18 cellular contexts compared by ENCODE assay signal in genomic region chrX:13419276-13419675, GRCh38.
DNase-seq lines count a peak whose midpoint lies in the region; ATAC-seq, FAIRE-seq and TF ChIP-seq lines count a peak whose summit lies in the region.
"Had no signal": no experiment of that assay in that cellular context is flagged by ENCODE, and none has a peak within 500 bp of the region (broad histone marks: within the 10 kb centered on the region; RNA-seq: fewer than 3 reads in every experiment).

No MANE protein-coding gene starts in this region.

- peak overlapping the region; percentile 80 for H2AFZ ChIP-seq in GM23248
- peak overlapping the region; percentile 31 for H2AFZ ChIP-seq in keratinocyte (ENCODE audit: control insufficient read depth, low read length)

- no peak for ATAC-seq in CD4-positive, alpha-beta T cell (ENCODE audit: poor library complexity)
- ATAC-seq: gastroesophageal sphincter, upper lobe of right lung had no signal

- H3K9ac ChIP-seq in GM23248, result no peak overlapping the region
- no peak overlapping the region for H3K9ac ChIP-seq in keratinocyte (ENCODE audit: control insufficient read depth, extremely low read depth, insufficient read depth, low read length)

- WGBS in GM23248 (ENCODE audit: low coverage in 1 of 2, low lambda C conversion rate in 2 of 2, missing lambda C conversion rate in 2 of 2), 2 experiments, result 88 to 90% methylated on average over 9 of the region's 9 CpGs
- WGBS in spleen, 5 donors, result 76 to 84% (median 79%) methylated on average over 9 of the region's 9 CpGs

- no peak for DNase-seq in GM23248
- no peak for DNase-seq in SJSA1 (ENCODE audit: low read depth in 1 of 2, low spot score in 2 of 2)
- no peak for DNase-seq in keratinocyte (ENCODE audit: low read depth, low spot score)
- no peak for DNase-seq in spleen
- no peak for DNase-seq in iPS-NIHi7 (ENCODE audit: extremely low spot score)
- no peak for DNase-seq in CD4-positive, alpha-beta T cell
- no peak for DNase-seq in NOMO-1 treated with DMSO at 0.1 percent for 48 hours (lab: John Stamatoyannopoulos, UW; ENCODE audit: unreplicated experiment)
- DNase-seq: activated CD4-positive, alpha-beta memory T cell treated with anti-CD3 and anti-CD28 coated beads for 36 hours; activated naive CD4-positive, alpha-beta T cell treated with Interleukin-2 at 50 U/mL for 16 hours; activated T-cell treated with anti-CD3 and anti-CD28 coated beads for 4 hours; NCI-H1417 treated with DMSO at 0.1 percent for 48 hours; NCI-H524 treated with DMSO at 0.1 percent for 48 hours; Right ventricle myocardium superior; upper lobe of right lung; WERI-Rb-1 had no signal

- no peaks in the 10 kb centered on the region for H3K79me2 ChIP-seq in GM23248 (ENCODE audit: insufficient read depth)
- H3K79me2 ChIP-seq in keratinocyte (ENCODE audit: control insufficient read depth, insufficient read depth, low read length), result no peaks in the 10 kb centered on the region

- peaks cover 10% of the 10 kb centered on the region; the same call in 1 of the 2 replicates for H3F3A ChIP-seq in GM23248 (ENCODE audit: insufficient read depth)

- no peaks in the 10 kb centered on the region for H3K9me1 ChIP-seq in keratinocyte (ENCODE audit: control insufficient read depth, extremely low read depth, insufficient read depth, low read length)

- no peaks in the 10 kb centered on the region for H3K36me3 Mint-ChIP-seq in CD4-positive, alpha-beta T cell (ENCODE audit: low read depth)
- H3K36me3 Mint-ChIP-seq: activated CD4-positive, alpha-beta memory T cell treated with anti-CD3 and anti-CD28 coated beads for 36 hours had no signal

- no peaks in the 10 kb centered on the region for H3K27me3 ChIP-seq in GM23248 (replicated peaks; ENCODE audit: insufficient read depth)
- no peaks in the 10 kb centered on the region for H3K27me3 ChIP-seq in SJSA1 (replicated peaks)
- H3K27me3 ChIP-seq in keratinocyte (ENCODE audit: control insufficient read depth, extremely low read depth, insufficient read depth, low read length), result no peaks in the 10 kb centered on the region
- H3K27me3 ChIP-seq in spleen (replicated peaks in 1 of 7), result peaks cover 0 to 5% (median 0%) of the 10 kb centered on the region in 7 donors
- no peaks in the 10 kb centered on the region for H3K27me3 ChIP-seq in CD4-positive, alpha-beta T cell (ENCODE audit: control insufficient read depth, insufficient read depth, low read length)
- H3K27me3 ChIP-seq: gastroesophageal sphincter, upper lobe of right lung had no signal

- no peak overlapping the region for H3K4me3 Mint-ChIP-seq in CD4-positive, alpha-beta T cell
- H3K4me3 Mint-ChIP-seq: activated CD4-positive, alpha-beta memory T cell treated with anti-CD3 and anti-CD28 coated beads for 36 hours; central memory CD8-positive, alpha-beta T cell; T-helper 1 cell treated with Interleukin-12 subunit alpha and Interleukin-12 subunit beta and Interleukin-4 antibody, amounts not matched to agents 30 μg/mL and 1 μg/mL, for 36 hours had no signal

- no peaks in the 10 kb centered on the region for H3K27me3 Mint-ChIP-seq in CD4-positive, alpha-beta T cell
- H3K27me3 Mint-ChIP-seq: activated CD4-positive, alpha-beta memory T cell treated with anti-CD3 and anti-CD28 coated beads for 36 hours; central memory CD8-positive, alpha-beta T cell had no signal

- H3K4me1 ChIP-seq in GM23248 (ENCODE audit: insufficient read depth) (peaks cover 17% of the 10 kb centered on the region), SJSA1 (replicated peaks) (peaks cover 17% of the 10 kb centered on the region), keratinocyte (ENCODE audit: control insufficient read depth, extremely low read depth, insufficient read depth, low read length) (peaks cover 26% of the 10 kb centered on the region), spleen (peaks cover 0 to 6% (median 0%) of the 10 kb centered on the region in 6 donors)
- H3K4me1 ChIP-seq: upper lobe of right lung had no signal

- H3K4me1 Mint-ChIP-seq in CD4-positive, alpha-beta T cell (ENCODE audit: low read depth), result no peaks in the 10 kb centered on the region
- H3K4me1 Mint-ChIP-seq: central memory CD8-positive, alpha-beta T cell had no signal

- H3K9me3 ChIP-seq in GM23248 (ENCODE audit: low read depth) (no peaks in the 10 kb centered on the region), SJSA1 (replicated peaks) (no peaks in the 10 kb centered on the region), keratinocyte (ENCODE audit: control insufficient read depth, low read depth, low read length) (no peaks in the 10 kb centered on the region), spleen (no peaks in the 10 kb centered on the region)
- no peaks in the 10 kb centered on the region for H3K9me3 ChIP-seq in CD4-positive, alpha-beta T cell (ENCODE audit: control insufficient read depth, low read length)
- H3K9me3 ChIP-seq: gastroesophageal sphincter, upper lobe of right lung had no signal

- H3K9me2 ChIP-seq in GM23248 (ENCODE audit: insufficient read depth), result no peaks in the 10 kb centered on the region

- TF ChIP-seq POLR2A in spleen (IDR thresholded peaks at IDR 0.05), result no peak

- H3K4me2 ChIP-seq in GM23248 (ENCODE audit: unreplicated experiment) (no peak overlapping the region), keratinocyte (ENCODE audit: control insufficient read depth, extremely low read depth, insufficient read depth, low read depth, low read length) (no peak overlapping the region)

- no peak overlapping the region for H3K4me3 ChIP-seq in GM23248
- H3K4me3 ChIP-seq in SJSA1, result no peak overlapping the region
- no peak overlapping the region for H3K4me3 ChIP-seq in keratinocyte (ENCODE audit: control insufficient read depth in 2 of 3, extremely low read depth in 1 of 3, insufficient read depth in 2 of 3, low read depth in 1 of 3, low read length in 3 of 3)
- peak overlapping the region in 1 of 8 donors; percentile 45 for H3K4me3 ChIP-seq in spleen
- H3K4me3 ChIP-seq: gastroesophageal sphincter, upper lobe of right lung had no signal

- CTCF ChIA-PET in CD4-positive, alpha-beta T cell (lab: Charles Lee), result no interaction called here

- intact Hi-C loops in spleen (cut with DNase I; ENCODE audit: low total_unique reads), result no loop called here
- intact Hi-C loops in CD4-positive, alpha-beta T cell (cut with DNase I, micrococcal nuclease), result no loop called here

- in situ Hi-C loops in GM23248 (cut with MboI), result no loop called here

- peak overlapping the region; percentile 69 for H3K27ac ChIP-seq in GM23248
- H3K27ac ChIP-seq in SJSA1, result peak overlapping the region; percentile 92
- H3K27ac ChIP-seq in keratinocyte (ENCODE audit: control insufficient read depth, insufficient read depth, low read length), result no peak overlapping the region
- H3K27ac ChIP-seq in spleen, result peak overlapping the region in 5 of 8 donors; percentile 51 to 78 (median 70)
- no peak overlapping the region for H3K27ac ChIP-seq in CD4-positive, alpha-beta T cell (ENCODE audit: low read depth, low read length)
- H3K27ac ChIP-seq: gastroesophageal sphincter, upper lobe of right lung, WERI-Rb-1 had no signal

- H3K36me3 ChIP-seq in GM23248 (ENCODE audit: low read depth) (no peaks in the 10 kb centered on the region), SJSA1 (no peaks in the 10 kb centered on the region), keratinocyte (ENCODE audit: control insufficient read depth in 2 of 2, extremely low read depth in 1 of 2, insufficient read depth in 2 of 2, low read length in 2 of 2) (no peaks in the 10 kb centered on the region), spleen (no peaks in the 10 kb centered on the region)
- H3K36me3 ChIP-seq: gastroesophageal sphincter, upper lobe of right lung, WERI-Rb-1 had no signal

- dilution Hi-C loops in keratinocyte (cut with MboI; ENCODE audit: extremely low pct_ligation_motif_present, low sequenced_read_pairs), result no loop called here

- FAIRE-seq in keratinocyte (lab: Jason Lieb, UNC), result peak; percentile 65

- H4K20me1 ChIP-seq in GM23248 (ENCODE audit: insufficient read depth), result no peaks in the 10 kb centered on the region
- no peaks in the 10 kb centered on the region for H4K20me1 ChIP-seq in keratinocyte (ENCODE audit: control insufficient read depth, extremely low read depth, insufficient read depth, low read length)

- no peak overlapping the region for H3K27ac Mint-ChIP-seq in CD4-positive, alpha-beta T cell
- H3K27ac Mint-ChIP-seq: activated CD4-positive, alpha-beta memory T cell treated with anti-CD3 and anti-CD28 coated beads for 36 hours; T-helper 1 cell treated with Interleukin-12 subunit alpha and Interleukin-12 subunit beta and Interleukin-4 antibody, amounts not matched to agents 30 μg/mL and 1 μg/mL, for 36 hours had no signal

- POLR2A ChIA-PET in CD4-positive, alpha-beta T cell (lab: Charles Lee), result no interaction called here

- TF ChIP-seq CTCF in keratinocyte (optimal IDR thresholded peaks at IDR 0.05 in 1 of 3, IDR thresholded peaks at IDR 0.05 in 1 of 3, conservative IDR thresholded peaks at IDR 0.05 in 1 of 3; ENCODE audit: extremely low read depth in 1 of 3, insufficient read depth in 2 of 3, low read length in 3 of 3) (no peak), spleen (IDR thresholded peaks at IDR 0.05 in 8 of 11, conservative IDR thresholded peaks at IDR 0.05 in 3 of 11) (no peak)
- TF ChIP-seq CTCF in CD4-positive, alpha-beta T cell (IDR thresholded peaks at IDR 0.05), result no peak

- no peaks in the 10 kb centered on the region for H3K9me3 Mint-ChIP-seq in CD4-positive, alpha-beta T cell
- H3K9me3 Mint-ChIP-seq: activated CD4-positive, alpha-beta memory T cell treated with anti-CD3 and anti-CD28 coated beads for 36 hours; central memory CD8-positive, alpha-beta T cell; T-helper 1 cell treated with Interleukin-12 subunit alpha and Interleukin-12 subunit beta and Interleukin-4 antibody, amounts not matched to agents 30 μg/mL and 1 μg/mL, for 36 hours had no signal

Comparison
In these comparisons a context has a peak if more than half of its experiments do, and no peak if none do; other contexts are left out.
1. H3K27ac ChIP-seq: peak in GM23248 (single experiment), SJSA1 (single experiment) and spleen (5 of 8); none in keratinocyte (single experiment) and CD4-positive, alpha-beta T cell (single experiment).